8 cellular contexts compared by ENCODE assay signal in genomic region chr22:50251472-50252054, GRCh38. TPM values are rescaled to one million over a fixed set of nuclear protein-coding genes. Genes with fewer than 3 reads are reported as not detected.
DNase-seq lines count a peak whose midpoint lies in the region; ATAC-seq and TF ChIP-seq lines count a peak whose summit lies in the region.

No MANE protein-coding gene starts in this region.

- peak overlapping the region; percentile 73 for H2BK12ac ChIP-seq in neuronal stem cell (ENCODE audit: low read length)

- no CpG with 5 or more reads among the region's 35 CpGs for WGBS in neuronal stem cell (ENCODE audit: extremely low coverage in 2 of 2, insufficient read length in 2 of 2, insufficient replicate concordance in 1 of 2), 2 donors

- H3K14ac ChIP-seq in neuronal stem cell (ENCODE audit: low read length), result peak overlapping the region; percentile 97

- peak overlapping the region; percentile 83 for H2AFZ ChIP-seq in neuronal stem cell (ENCODE audit: low read length)

- H3K4me3 Mint-ChIP-seq in CD4-positive, alpha-beta T cell, result peak overlapping the region; percentile 84
- peak overlapping the region; percentile 35 to 79 for H3K4me3 Mint-ChIP-seq in effector memory CD8-positive, alpha-beta T cell

- no peaks in the 10 kb centered on the region for H3K9me3 Mint-ChIP-seq in CD4-positive, alpha-beta T cell
- H3K9me3 Mint-ChIP-seq in effector memory CD8-positive, alpha-beta T cell, result no peaks in the 10 kb centered on the region

- H2BK15ac ChIP-seq in neuronal stem cell (ENCODE audit: low read length), result no peak overlapping the region

- ATAC-seq in CD4-positive, alpha-beta T cell (ENCODE audit: poor library complexity), result peak; percentile 9
- ATAC-seq in effector memory CD8-positive, alpha-beta T cell (replicated peaks), result peak; percentile 11
- no peak for ATAC-seq in HG03571 (IDR thresholded peaks at IDR 0.05; ENCODE audit: unreplicated experiment)
- no peak for ATAC-seq in GM19467 (IDR thresholded peaks at IDR 0.05; ENCODE audit: unreplicated experiment)

- H3K36me3 ChIP-seq in NT2/D1 (ENCODE audit: insufficient read depth, insufficient read length, low read length) (peaks cover 30% of the 10 kb centered on the region), neuronal stem cell (replicated peaks in 1 of 2; ENCODE audit: control insufficient read depth in 2 of 2, insufficient read depth in 2 of 2, low read length in 2 of 2) (peaks cover 26 to 55% of the 10 kb centered on the region in 2 donors)

- no peak for TF ChIP-seq CTCF in CD4-positive, alpha-beta T cell (IDR thresholded peaks at IDR 0.05)

- H3K18ac ChIP-seq in neuronal stem cell (ENCODE audit: low read length), result peak overlapping the region; percentile 92

- peak overlapping the region; percentile 29 for H4K8ac ChIP-seq in neuronal stem cell (ENCODE audit: low read depth, low read length)

- peak overlapping the region; percentile 36 for H3K4me3 ChIP-seq in NT2/D1 (ENCODE audit: insufficient read length, low read depth)
- peak overlapping the region; percentile 72 to 79 for H3K4me3 ChIP-seq in neuronal stem cell (ENCODE audit: low read length in 2 of 2)

- H4K91ac ChIP-seq in neuronal stem cell (ENCODE audit: low read depth, low read length, poor library complexity), result no peak overlapping the region

- H3K9ac ChIP-seq in NT2/D1 (ENCODE audit: insufficient read length, low read depth), result peak overlapping the region; percentile 70
- peak overlapping the region; percentile 70 for H3K9ac ChIP-seq in neuronal stem cell (ENCODE audit: low read depth, low read length, poor library complexity)

- no peaks in the 10 kb centered on the region for H3K9me3 ChIP-seq in CD4-positive, alpha-beta T cell (ENCODE audit: control insufficient read depth, low read length)
- H3K9me3 ChIP-seq in NT2/D1 (ENCODE audit: insufficient read depth, low read length) (no peaks in the 10 kb centered on the region), neuronal stem cell (replicated peaks in 1 of 2; ENCODE audit: control insufficient read depth in 2 of 2, insufficient read depth in 1 of 2, low read depth in 1 of 2, low read length in 2 of 2) (no peaks in the 10 kb centered on the region)

- no peak for DNase-seq in CD4-positive, alpha-beta T cell
- no peak for DNase-seq in NT2/D1 (ENCODE audit: low read depth, low spot score)
- peak in 2 of 3 experiments; percentile 22 to 40 for DNase-seq in effector memory CD8-positive, alpha-beta T cell
- DNase-seq in neuronal stem cell (ENCODE audit: low spot score), result no peak
- no peak for DNase-seq in RPMI8226
- no peak for DNase-seq in CD1c-positive myeloid dendritic cell (ENCODE audit: extremely low spot score)

- H3K36me3 Mint-ChIP-seq in CD4-positive, alpha-beta T cell (ENCODE audit: low read depth), result peaks cover 12% of the 10 kb centered on the region
- peaks cover 19% of the 10 kb centered on the region for H3K36me3 Mint-ChIP-seq in effector memory CD8-positive, alpha-beta T cell (ENCODE audit: insufficient read depth)

- peak overlapping the region; percentile 81 for H2AK5ac ChIP-seq in neuronal stem cell (ENCODE audit: low read depth, low read length)

- H3K4me1 ChIP-seq in NT2/D1 (ENCODE audit: insufficient read depth, insufficient read length), result peaks cover 19% of the 10 kb centered on the region
- H3K4me1 ChIP-seq in neuronal stem cell (ENCODE audit: control insufficient read depth in 2 of 2, insufficient read depth in 1 of 2, low read depth in 1 of 2, low read length in 2 of 2), result peaks cover 13 to 17% of the 10 kb centered on the region in 2 donors

- H3K27ac ChIP-seq in CD4-positive, alpha-beta T cell (ENCODE audit: low read depth, low read length), result peak overlapping the region; percentile 13
- peak overlapping the region; percentile 59 for H3K27ac ChIP-seq in neuronal stem cell (replicated peaks; ENCODE audit: low read length)

- H3K27ac Mint-ChIP-seq in CD4-positive, alpha-beta T cell, result peak overlapping the region; percentile 55
- no peak overlapping the region for H3K27ac Mint-ChIP-seq in effector memory CD8-positive, alpha-beta T cell

- H3K4ac ChIP-seq in neuronal stem cell (ENCODE audit: low read length), result no peak overlapping the region

- no peaks in the 10 kb centered on the region for H3K27me3 ChIP-seq in CD4-positive, alpha-beta T cell (ENCODE audit: control insufficient read depth, insufficient read depth, low read length)
- H3K27me3 ChIP-seq in NT2/D1 (ENCODE audit: insufficient read depth, insufficient read length) (no peaks in the 10 kb centered on the region), neuronal stem cell (ENCODE audit: control insufficient read depth in 3 of 3, insufficient read depth in 3 of 3, low read depth in 1 of 3, low read length in 3 of 3) (no peaks in the 10 kb centered on the region)

- peak overlapping the region; percentile 82 for H2BK5ac ChIP-seq in neuronal stem cell (ENCODE audit: low read length)

- H3K79me1 ChIP-seq in neuronal stem cell (ENCODE audit: low read depth, low read length), result peaks cover 27% of the 10 kb centered on the region

- H2BK120ac ChIP-seq in neuronal stem cell (ENCODE audit: low read depth, low read length), result no peak overlapping the region

- H3K23ac ChIP-seq in neuronal stem cell (ENCODE audit: low read depth, low read length, poor library complexity), result peak overlapping the region; percentile 96

- H3K27me3 Mint-ChIP-seq in CD4-positive, alpha-beta T cell, result no peaks in the 10 kb centered on the region
- no peaks in the 10 kb centered on the region for H3K27me3 Mint-ChIP-seq in effector memory CD8-positive, alpha-beta T cell

- peak overlapping the region; percentile 98 for H3K4me2 ChIP-seq in neuronal stem cell (ENCODE audit: insufficient read depth, low read length, poor library complexity, severe bottlenecking)

- peaks cover 26% of the 10 kb centered on the region for H3K4me1 Mint-ChIP-seq in CD4-positive, alpha-beta T cell (ENCODE audit: low read depth)
- H3K4me1 Mint-ChIP-seq in effector memory CD8-positive, alpha-beta T cell (ENCODE audit: low read depth in 2 of 2), result peaks cover 8 to 18% of the 10 kb centered on the region in 2 donors

- CTCF ChIA-PET in CD4-positive, alpha-beta T cell (lab: Charles Lee), result interaction anchor here (0.6 to 2.5 kb wide), 6 partner anchors 11 to 369 kb away, joined by 3 to 16 read pairs (median 4); partner anchors contain the start of gene SCO2

- POLR2A ChIA-PET in CD4-positive, alpha-beta T cell (lab: Charles Lee), result interaction anchor here (1.0 to 3.1 kb wide), 11 partner anchors 9 to 377 kb away, joined by 3 to 17 read pairs (median 5); partner anchors contain the start of genes ARSA, LMF2, NCAPH2 and SCO2

- intact Hi-C loops in CD4-positive, alpha-beta T cell (cut with DNase I, micrococcal nuclease), result loop anchor here (1.0 to 5.0 kb wide), 5 partner anchors 19 to 247 kb away; partner anchors contain the start of genes DENND6B (in 2 of the 2), MAPK11 (in 1 of the 2) and PPP6R2 (in 1 of the 2)

RNA-seq across cellular contexts. Expression of gene HDAC10, which starts 0.5 kb away (rescaled TPM):
- 10 to 100 TPM; 87.3 to 88.7 TPM for total RNA-seq in CD4-positive, alpha-beta T cell
- 20.1 TPM for polyA plus RNA-seq in neuronal stem cell (2013, experiment 1 of 2)
- 18.8 TPM for polyA plus RNA-seq in neuronal stem cell (2013, experiment 2 of 2)

RNA-seq across cellular contexts. Expression of gene TUBGCP6, which starts 6.7 kb away (rescaled TPM):
- total RNA-seq in CD4-positive, alpha-beta T cell, result 100 to 1,000 TPM; 124 to 126 TPM
- 12.1 TPM for polyA plus RNA-seq in neuronal stem cell (2013, experiment 1 of 2)
- polyA plus RNA-seq in neuronal stem cell (2013, experiment 2 of 2), result 12.1 TPM

RNA-seq across cellular contexts. Expression of gene MAPK12, which starts 9.9 kb away (rescaled TPM):
- 1 to 10 TPM; 1.2 to 1.3 TPM for total RNA-seq in CD4-positive, alpha-beta T cell
- polyA plus RNA-seq in neuronal stem cell (2013, experiment 1 of 2), result 28.8 TPM
- polyA plus RNA-seq in neuronal stem cell (2013, experiment 2 of 2), result 28.1 TPM

RNA-seq across cellular contexts. Expression of gene MAPK11, which starts 18.6 kb away (rescaled TPM):
- 1 to 10 TPM; 4.2 to 4.9 TPM for total RNA-seq in CD4-positive, alpha-beta T cell
- polyA plus RNA-seq in neuronal stem cell (2013, experiment 1 of 2), result 4.0 TPM
- polyA plus RNA-seq in neuronal stem cell (2013, experiment 2 of 2), result 3.6 TPM

RNA-seq across cellular contexts. Expression of gene SELENOO, which starts 50.8 kb away (rescaled TPM):
- 10 to 100 TPM; 26.0 to 26.1 TPM for total RNA-seq in CD4-positive, alpha-beta T cell
- polyA plus RNA-seq in neuronal stem cell (2013, experiment 1 of 2), result 11.5 TPM
- 11.4 TPM for polyA plus RNA-seq in neuronal stem cell (2013, experiment 2 of 2)

Comparison
In these comparisons a context has a peak if more than half of its experiments do, and no peak if none do; other contexts are left out.
1. ATAC-seq: peak in CD4-positive, alpha-beta T cell (single experiment) and effector memory CD8-positive, alpha-beta T cell (single experiment); none in HG03571 (single experiment) and GM19467 (single experiment).
2. DNase-seq: peak in effector memory CD8-positive, alpha-beta T cell (2 of 3); none in CD4-positive, alpha-beta T cell (0 of 10), NT2/D1 (single experiment), neuronal stem cell (single experiment), RPMI8226 (single experiment) and CD1c-positive myeloid dendritic cell (single experiment).